Comparison of ENCODE assay signal across 12 cellular contexts in genomic region chr12:118166946-118167345, GRCh38. TPM values are rescaled to one million over a fixed set of nuclear protein-coding genes. Genes with fewer than 3 reads are reported as not detected.
A peak's percentile ranks its signal among the peaks of the same experiment; 100 is the strongest.
DNase-seq lines count a peak whose midpoint lies in the region; ATAC-seq and TF ChIP-seq lines count a peak whose summit lies in the region.
"Had no signal": no experiment of that assay in that cellular context is flagged by ENCODE, and none has a peak within 500 bp of the region (broad histone marks: within the 10 kb centered on the region; RNA-seq: fewer than 3 reads in every experiment).

No MANE protein-coding gene starts in this region.

- intact Hi-C loops in left cardiac atrium (cut with DNase I) = no loop called here

- peak; percentile 89 for DNase-seq in GM12865 (ENCODE audit: low read depth)
- peak; percentile 51 for DNase-seq in GM19238 (ENCODE audit: insufficient read length, low spot score)
- no peak for DNase-seq in cerebellum (ENCODE audit: low spot score)
- DNase-seq in left cardiac atrium = no peak
- no peak for DNase-seq in caudate nucleus (lab: John Stamatoyannopoulos, UW)
- DNase-seq in NCI-H1048 (lab: John Stamatoyannopoulos, UW) = no peak
- DNase-seq: activated CD4-positive, alpha-beta T cell treated with anti-CD3 and anti-CD28 coated beads, Interleukin-2, amount 10 ng/mL, durations not matched to agents 24 days and 14 days; CD8-positive, alpha-beta T cell; spleen had no signal

- ATAC-seq in HG02763 (IDR thresholded peaks at IDR 0.05; ENCODE audit: unreplicated experiment) (peak; percentile 95), HG03565 (IDR thresholded peaks at IDR 0.05; ENCODE audit: unreplicated experiment) (peak; percentile 99), left cardiac atrium (no peak)
- ATAC-seq: CD8-positive, alpha-beta T cell; GM23338 had no signal

- no peak overlapping the region for H3K27ac ChIP-seq in caudate nucleus (ENCODE audit: low read depth, low read length)
- H3K27ac ChIP-seq: spleen had no signal

- TF ChIP-seq CTCF in GM12865 (IDR thresholded peaks at IDR 0.05; ENCODE audit: insufficient read depth, low read depth, low read length, missing control alignments) = no peak

- no peak overlapping the region for H3K4me3 ChIP-seq in GM12865 (ENCODE audit: low read depth, low read length)
- H3K4me3 ChIP-seq: GM23338, spleen had no signal

RNA-seq across cellular contexts. Expression of gene PEBP1, which starts 31.0 kb away (rescaled TPM):
- total RNA-seq in cerebellum (160 TPM), left cardiac atrium (100 to 1,000 TPM; 315 to 322 TPM)

Comparison
In these comparisons a context has a peak if more than half of its experiments do, and no peak if none do; other contexts are left out.
1. DNase-seq: peak in GM12865 (single experiment) and GM19238 (single experiment); none in cerebellum (single experiment), left cardiac atrium (single experiment), caudate nucleus (0 of 61) and NCI-H1048 (single experiment).
2. ATAC-seq: peak in HG02763 (single experiment) and HG03565 (single experiment); none in left cardiac atrium (0 of 2).